11 cellular contexts compared by ENCODE assay signal in genomic region chr2:37616674-37616999, GRCh38. TPM values are rescaled to one million over a fixed set of nuclear protein-coding genes. Genes with fewer than 3 reads are reported as not detected.
DNase-seq lines count a peak whose midpoint lies in the region; TF ChIP-seq lines count a peak whose summit lies in the region.
"Had no signal": no experiment of that assay in that cellular context is flagged by ENCODE, and none has a peak within 500 bp of the region (broad histone marks: within the 10 kb centered on the region; RNA-seq: fewer than 3 reads in every experiment).

No MANE protein-coding gene starts in this region.

- no peaks in the 10 kb centered on the region for H3K27me3 Mint-ChIP-seq in activated naive CD4-positive, alpha-beta T cell treated with anti-CD3 and anti-CD28 coated beads, Interleukin-2, amount 10 ng/mL, durations not matched to agents 7 days and 5 days

- TF ChIP-seq CTCF in transverse colon (IDR thresholded peaks at IDR 0.05), result no peak

- H3K36me3 ChIP-seq in transverse colon, result no peaks in the 10 kb centered on the region
- H3K36me3 ChIP-seq: right atrium auricular region had no signal

- H3K4me1 Mint-ChIP-seq in activated naive CD4-positive, alpha-beta T cell treated with anti-CD3 and anti-CD28 coated beads, Interleukin-2, amount 10 ng/mL, durations not matched to agents 7 days and 5 days, result peaks cover 33% of the 10 kb centered on the region

- TF ChIP-seq EP300 in transverse colon (IDR thresholded peaks at IDR 0.05; ENCODE audit: low read depth), result no peak

- peaks cover 3% of the 10 kb centered on the region for H3K36me3 Mint-ChIP-seq in activated naive CD4-positive, alpha-beta T cell treated with anti-CD3 and anti-CD28 coated beads, Interleukin-2, amount 10 ng/mL, durations not matched to agents 7 days and 5 days

- no peaks in the 10 kb centered on the region for H3K9me3 ChIP-seq in transverse colon
- H3K9me3 ChIP-seq: right atrium auricular region had no signal

- peaks cover 3% of the 10 kb centered on the region for H3K9me3 Mint-ChIP-seq in activated naive CD4-positive, alpha-beta T cell treated with anti-CD3 and anti-CD28 coated beads, Interleukin-2, amount 10 ng/mL, durations not matched to agents 7 days and 5 days

- H3K27ac Mint-ChIP-seq in activated naive CD4-positive, alpha-beta T cell treated with anti-CD3 and anti-CD28 coated beads, Interleukin-2, amount 10 ng/mL, durations not matched to agents 7 days and 5 days, result peak overlapping the region; percentile 91

- CTCF ChIA-PET in activated naive CD4-positive, alpha-beta T cell treated with anti-CD3 and anti-CD28 coated beads, Interleukin-2, amount 10 ng/mL, durations not matched to agents 7 days and 5 days (lab: Charles Lee), result no interaction called here

- peaks cover 9 to 30% (median 15%) of the 10 kb centered on the region in 4 donors for H3K4me1 ChIP-seq in transverse colon

- no peak overlapping the region for H3K4me3 ChIP-seq in transverse colon
- H3K4me3 ChIP-seq: right atrium auricular region had no signal

- in situ Hi-C loops in transverse colon (cut with MboI; ENCODE audit: low pct_ligation_motif_present in 1 of 4, low pct_unique_long_range_greater_than_20kb in 1 of 4, low sequenced_read_pairs in 3 of 4) (no loop called here), ACHN (cut with HindIII; ENCODE audit: low pct_ligation_motif_present, low pct_unique_long_range_greater_than_20kb, low sequenced_read_pairs) (no loop called here)

- intact Hi-C loops in transverse colon (cut with DNase I; ENCODE audit: low total_unique reads), result no loop called here

- TF ChIP-seq POLR2A in transverse colon (IDR thresholded peaks at IDR 0.05), result no peak

- H3K4me3 Mint-ChIP-seq in activated naive CD4-positive, alpha-beta T cell treated with anti-CD3 and anti-CD28 coated beads, Interleukin-2, amount 10 ng/mL, durations not matched to agents 7 days and 5 days, result no peak overlapping the region
- H3K4me3 Mint-ChIP-seq: activated CD4-positive, alpha-beta T cell treated with anti-CD3 and anti-CD28 coated beads, Interleukin-2, amount 10 ng/mL, durations not matched to agents 24 days and 14 days had no signal

- DNase-seq in activated naive CD4-positive, alpha-beta T cell treated with anti-CD3 and anti-CD28 coated beads, Interleukin-2, amount 10 ng/mL, durations not matched to agents 7 days and 5 days, result no peak
- no peak for DNase-seq in activated naive CD4-positive, alpha-beta T cell (lab: John Stamatoyannopoulos, UW)
- DNase-seq in LHCN-M2 (ENCODE audit: low read depth), result peak; percentile 85
- DNase-seq in fibroblast of peridontal ligament (ENCODE audit: extremely low read depth), result peak; percentile 59
- no peak for DNase-seq in transverse colon
- no peak for DNase-seq in effector CD8-positive, alpha-beta T cell (lab: John Stamatoyannopoulos, UW)
- DNase-seq in OCI-M1 (lab: John Stamatoyannopoulos, UW), result no peak
- no peak for DNase-seq in ACHN
- DNase-seq: activated CD4-positive, alpha-beta T cell treated with anti-CD3 and anti-CD28 coated beads, Interleukin-2, amount 10 ng/mL, durations not matched to agents 24 days and 14 days; NCI-H524 treated with DMSO at 0.1 percent for 48 hours had no signal

- peak overlapping the region; percentile 22 to 54 (median 34) for H3K27ac ChIP-seq in transverse colon

- H3K27me3 ChIP-seq in transverse colon, result no peaks in the 10 kb centered on the region
- H3K27me3 ChIP-seq: right atrium auricular region had no signal

- 80 to 85% methylated on average over 2 of the region's 2 CpGs for WGBS in transverse colon (ENCODE audit: low coverage in 1 of 2), 2 donors

RNA-seq across cellular contexts. Expression of gene CDC42EP3, which starts 54.8 kb away (rescaled TPM):
- total RNA-seq in LHCN-M2 (2014; rRNA removed) (230 and 308 TPM in 2 replicates), transverse colon (100 to 1,000 TPM in 1 of 4 donors, 10 to 100 TPM in 3; 20.6 to 104 (median 31.8) TPM)
- polyA plus RNA-seq in LHCN-M2 (2012), result 222 TPM

Comparison
In these comparisons a context has a peak if more than half of its experiments do, and no peak if none do; other contexts are left out.
1. DNase-seq: peak in LHCN-M2 (single experiment) and fibroblast of peridontal ligament (single experiment); none in activated naive CD4-positive, alpha-beta T cell treated with anti-CD3 and anti-CD28 coated beads, Interleukin-2, amount 10 ng/mL, durations not matched to agents 7 days and 5 days (single experiment), activated naive CD4-positive, alpha-beta T cell (0 of 4), transverse colon (single experiment), effector CD8-positive, alpha-beta T cell (single experiment), OCI-M1 (single experiment) and ACHN (single experiment).